Comparison of ENCODE assay signal across 8 cellular contexts in genomic region chr1:23367451-23367790, GRCh38. TPM values are rescaled to one million over a fixed set of nuclear protein-coding genes. Genes with fewer than 3 reads are reported as not detected.
A peak's percentile ranks its signal among the peaks of the same experiment; 100 is the strongest.
DNase-seq lines count a peak whose midpoint lies in the region; ATAC-seq and TF ChIP-seq lines count a peak whose summit lies in the region.

No MANE protein-coding gene starts in this region.

- H3K4me3 Mint-ChIP-seq in activated CD8-positive, alpha-beta memory T cell treated with anti-CD3 and anti-CD28 coated beads, Interleukin-2, amount 10 ng/mL, durations not matched to agents 7 days and 5 days: peak overlapping the region; percentile 91
- peak overlapping the region; percentile 97 for H3K4me3 Mint-ChIP-seq in activated naive CD8-positive, alpha-beta T cell treated with anti-CD3 and anti-CD28 coated beads, Interleukin-2, amount 10 ng/mL, durations not matched to agents 7 days and 5 days

- peaks cover 14% of the 10 kb centered on the region for H3K9me3 Mint-ChIP-seq in activated CD8-positive, alpha-beta memory T cell treated with anti-CD3 and anti-CD28 coated beads, Interleukin-2, amount 10 ng/mL, durations not matched to agents 7 days and 5 days (ENCODE audit: low read depth)
- peaks cover 10% of the 10 kb centered on the region for H3K9me3 Mint-ChIP-seq in activated naive CD8-positive, alpha-beta T cell treated with anti-CD3 and anti-CD28 coated beads, Interleukin-2, amount 10 ng/mL, durations not matched to agents 7 days and 5 days

- H3K4me3 ChIP-seq in liver (ENCODE audit: low read depth in 1 of 3, low read length in 3 of 3) (peak overlapping the region; percentile 66 to 83 (median 81)), thymus (ENCODE audit: low read length) (peak overlapping the region; percentile 64)

- H3K27ac ChIP-seq in liver (ENCODE audit: low read depth in 1 of 2, low read length in 2 of 2) (peak overlapping the region; percentile 100), thymus (ENCODE audit: low read depth) (no peak overlapping the region)

- POLR2A ChIA-PET in activated naive CD8-positive, alpha-beta T cell treated with anti-CD3 and anti-CD28 coated beads, Interleukin-2, amount 10 ng/mL, durations not matched to agents 7 days and 5 days (lab: Charles Lee): interaction anchor here (0.6 to 6.2 kb wide), 7 partner anchors 10 to 367 kb away, joined by 3 to 97 read pairs (median 3); partner anchors contain the start of gene HNRNPR

- H3K36me3 Mint-ChIP-seq in activated CD8-positive, alpha-beta memory T cell treated with anti-CD3 and anti-CD28 coated beads, Interleukin-2, amount 10 ng/mL, durations not matched to agents 7 days and 5 days: peaks cover 46% of the 10 kb centered on the region
- H3K36me3 Mint-ChIP-seq in activated naive CD8-positive, alpha-beta T cell treated with anti-CD3 and anti-CD28 coated beads, Interleukin-2, amount 10 ng/mL, durations not matched to agents 7 days and 5 days: peaks cover 44% of the 10 kb centered on the region

- H3K9me3 ChIP-seq in liver (ENCODE audit: control insufficient read depth in 4 of 4, low read length in 3 of 4) (peaks cover 9 to 18% (median 14%) of the 10 kb centered on the region in 4 donors), thymus (ENCODE audit: control insufficient read depth) (peaks cover 7% of the 10 kb centered on the region)

- H3K27ac Mint-ChIP-seq in activated CD8-positive, alpha-beta memory T cell treated with anti-CD3 and anti-CD28 coated beads, Interleukin-2, amount 10 ng/mL, durations not matched to agents 7 days and 5 days: peak overlapping the region; percentile 98
- peak overlapping the region; percentile 98 for H3K27ac Mint-ChIP-seq in activated naive CD8-positive, alpha-beta T cell treated with anti-CD3 and anti-CD28 coated beads, Interleukin-2, amount 10 ng/mL, durations not matched to agents 7 days and 5 days

- TF ChIP-seq CTCF in liver (IDR thresholded peaks at IDR 0.05; ENCODE audit: low read depth, low read length, missing input control): no peak

- CTCF ChIA-PET in activated CD8-positive, alpha-beta memory T cell treated with anti-CD3 and anti-CD28 coated beads, Interleukin-2, amount 10 ng/mL, durations not matched to agents 7 days and 5 days (lab: Charles Lee): interaction anchor here (0.8 to 2.4 kb wide), 7 partner anchors 16 to 783 kb away, joined by 3 to 16 read pairs (median 4); partner anchors contain the start of gene HNRNPR

- peaks cover 30% of the 10 kb centered on the region for H3K4me1 Mint-ChIP-seq in activated CD8-positive, alpha-beta memory T cell treated with anti-CD3 and anti-CD28 coated beads, Interleukin-2, amount 10 ng/mL, durations not matched to agents 7 days and 5 days
- peaks cover 23% of the 10 kb centered on the region for H3K4me1 Mint-ChIP-seq in activated naive CD8-positive, alpha-beta T cell treated with anti-CD3 and anti-CD28 coated beads, Interleukin-2, amount 10 ng/mL, durations not matched to agents 7 days and 5 days

- TF ChIP-seq RAD21 in liver (IDR thresholded peaks at IDR 0.05): no peak

- peaks cover 3 to 19% (median 17%) of the 10 kb centered on the region in 4 donors for H3K36me3 ChIP-seq in liver (ENCODE audit: control insufficient read depth in 4 of 4, insufficient read depth in 3 of 4, low read depth in 1 of 4, low read length in 3 of 4)
- peaks cover 6% of the 10 kb centered on the region for H3K36me3 ChIP-seq in thymus (ENCODE audit: control insufficient read depth, insufficient read depth)

- WGBS in liver: 64% methylated on average over 9 of the region's 9 CpGs
- 79% methylated on average over 9 of the region's 9 CpGs for WGBS in thymus

- DNase-seq in activated CD8-positive, alpha-beta memory T cell treated with anti-CD3 and anti-CD28 coated beads, Interleukin-2, amount 10 ng/mL, durations not matched to agents 7 days and 5 days: no peak
- no peak for DNase-seq in activated CD8-positive, alpha-beta memory T cell treated with anti-CD3 and anti-CD28 coated beads, Interleukin-2, amount 50 U/mL, for 48 hours
- no peak for DNase-seq in activated naive CD8-positive, alpha-beta T cell treated with anti-CD3 and anti-CD28 coated beads, Interleukin-2, amount 10 ng/mL, durations not matched to agents 7 days and 5 days
- no peak for DNase-seq in DMS 273 treated with DMSO at 0.1 percent for 48 hours (lab: John Stamatoyannopoulos, UW)

- ATAC-seq in activated CD8-positive, alpha-beta memory T cell treated with anti-CD3 and anti-CD28 coated beads, Interleukin-2, amount 10 ng/mL, durations not matched to agents 7 days and 5 days: no peak
- no peak for ATAC-seq in activated naive CD8-positive, alpha-beta T cell treated with anti-CD3 and anti-CD28 coated beads, Interleukin-2, amount 10 ng/mL, durations not matched to agents 7 days and 5 days (ENCODE audit: low read depth)
- ATAC-seq in HG03025 (IDR thresholded peaks at IDR 0.05; ENCODE audit: low FRiP score, unreplicated experiment) (no peak), GM21737 (IDR thresholded peaks at IDR 0.05; ENCODE audit: unreplicated experiment) (no peak)

- H3K9ac ChIP-seq in liver (ENCODE audit: low read depth in 1 of 2, low read length in 2 of 2): peak overlapping the region in 1 of 2 donors; percentile 80

- H3K4me1 ChIP-seq in liver (ENCODE audit: control insufficient read depth in 4 of 4, insufficient read depth in 4 of 4, low read length in 3 of 4): peaks cover 3 to 34% (median 27%) of the 10 kb centered on the region in 4 donors
- peaks cover 13% of the 10 kb centered on the region for H3K4me1 ChIP-seq in thymus (ENCODE audit: control insufficient read depth, insufficient read depth, low read length)

- H3K27me3 ChIP-seq in liver (ENCODE audit: control insufficient read depth in 4 of 4, insufficient read depth in 4 of 4, low read length in 3 of 4): no peaks in the 10 kb centered on the region
- H3K27me3 ChIP-seq in thymus (ENCODE audit: control insufficient read depth, insufficient read depth): no peaks in the 10 kb centered on the region

- no peaks in the 10 kb centered on the region for H3K27me3 Mint-ChIP-seq in activated CD8-positive, alpha-beta memory T cell treated with anti-CD3 and anti-CD28 coated beads, Interleukin-2, amount 10 ng/mL, durations not matched to agents 7 days and 5 days
- H3K27me3 Mint-ChIP-seq in activated naive CD8-positive, alpha-beta T cell treated with anti-CD3 and anti-CD28 coated beads, Interleukin-2, amount 10 ng/mL, durations not matched to agents 7 days and 5 days: no peaks in the 10 kb centered on the region

TF ChIP-seq in liver, 16 proteins besides CTCF, POLR2A, EP300 and RAD21 (continues in another document):
- no peak for TF ChIP-seq MAX (IDR thresholded peaks at IDR 0.05)
- no peak for TF ChIP-seq FOXA2 (IDR thresholded peaks at IDR 0.05)
- TF ChIP-seq EGR1 (IDR thresholded peaks at IDR 0.05; ENCODE audit: low read depth in 2 of 2): no peak
- no peak for TF ChIP-seq FOXA1 (IDR thresholded peaks at IDR 0.05)
- TF ChIP-seq YY1 (IDR thresholded peaks at IDR 0.05): no peak
- no peak for TF ChIP-seq HNF4A (conservative IDR thresholded peaks at IDR 0.05)
- TF ChIP-seq SP1 (IDR thresholded peaks at IDR 0.05): no peak
- TF ChIP-seq ZBTB33 (IDR thresholded peaks at IDR 0.05): no peak

RNA-seq across cellular contexts. Expression of gene ZNF436, which starts 2.2 kb away (rescaled TPM):
- total RNA-seq in activated CD8-positive, alpha-beta memory T cell treated with anti-CD3 and anti-CD28 coated beads, Interleukin-2, amount 10 ng/mL, durations not matched to agents 7 days and 5 days: 1 to 10 TPM; 5.3 to 6.6 TPM
- total RNA-seq in activated naive CD8-positive, alpha-beta T cell treated with anti-CD3 and anti-CD28 coated beads, Interleukin-2, amount 10 ng/mL, durations not matched to agents 7 days and 5 days: 1 to 10 TPM; 8.1 to 8.2 TPM
- 1 to 10 TPM; 5.4 to 8.0 TPM for total RNA-seq in liver
- 1 to 10 TPM; 1.3 to 2.1 TPM for polyA plus RNA-seq in liver
- 6.6 TPM for polyA plus RNA-seq in thymus

RNA-seq across cellular contexts. Expression of gene HNRNPR, which starts 23.3 kb away (rescaled TPM):
- total RNA-seq in activated CD8-positive, alpha-beta memory T cell treated with anti-CD3 and anti-CD28 coated beads, Interleukin-2, amount 10 ng/mL, durations not matched to agents 7 days and 5 days: 100 to 1,000 TPM; 220 to 222 TPM
- total RNA-seq in activated naive CD8-positive, alpha-beta T cell treated with anti-CD3 and anti-CD28 coated beads, Interleukin-2, amount 10 ng/mL, durations not matched to agents 7 days and 5 days: 100 to 1,000 TPM; 167 TPM
- total RNA-seq in liver: 10 to 100 TPM; 42.2 to 57.0 TPM
- polyA plus RNA-seq in liver: 10 to 100 TPM; 31.2 to 34.6 TPM
- polyA plus RNA-seq in thymus: 119 TPM

RNA-seq across cellular contexts. Expression of gene TCEA3, which starts 57.1 kb away (rescaled TPM):
- total RNA-seq in activated CD8-positive, alpha-beta memory T cell treated with anti-CD3 and anti-CD28 coated beads, Interleukin-2, amount 10 ng/mL, durations not matched to agents 7 days and 5 days: 1 to 10 TPM in 1 of 2 experiments, under 1 TPM in 1; 0.26 to 1.3 TPM
- 10 to 100 TPM; 20.4 to 22.6 TPM for total RNA-seq in activated naive CD8-positive, alpha-beta T cell treated with anti-CD3 and anti-CD28 coated beads, Interleukin-2, amount 10 ng/mL, durations not matched to agents 7 days and 5 days
- 10 to 100 TPM; 29.6 to 49.3 TPM for total RNA-seq in liver
- polyA plus RNA-seq in liver (100 to 1,000 TPM in 1 of 2 donors, 10 to 100 TPM in 1; 45.8 to 142 TPM), thymus (5.5 TPM)

Comparison
In these comparisons a context has a peak if more than half of its experiments do, and no peak if none do; other contexts are left out.
1. RNA of gene TCEA3, which starts 57.1 kb away (total RNA-seq): 29.6 to 49.3 TPM in liver and 20.4 to 22.6 TPM in activated naive CD8-positive, alpha-beta T cell treated with anti-CD3 and anti-CD28 coated beads, Interleukin-2, amount 10 ng/mL, durations not matched to agents 7 days and 5 days; 0.26 to 1.3 TPM in activated CD8-positive, alpha-beta memory T cell treated with anti-CD3 and anti-CD28 coated beads, Interleukin-2, amount 10 ng/mL, durations not matched to agents 7 days and 5 days; every median in the first group is over 4 times any median in the second.